Comparison of ENCODE assay signal across 9 cellular contexts in genomic region chr4:89316931-89317366, GRCh38.
DNase-seq lines count a peak whose midpoint lies in the region; ATAC-seq lines count a peak whose summit lies in the region.
"Had no signal": no experiment of that assay in that cellular context is flagged by ENCODE, and none has a peak within 500 bp of the region (broad histone marks: within the 10 kb centered on the region; RNA-seq: fewer than 3 reads in every experiment).

No MANE protein-coding gene starts in this region.

- peak overlapping the region; percentile 49 for H3K4me3 Mint-ChIP-seq in activated T-cell treated with anti-CD3 and anti-CD28 coated beads, Interleukin-2, amount 50 U/mL, for 24 hours
- H3K4me3 Mint-ChIP-seq in central memory CD8-positive, alpha-beta T cell, result peak overlapping the region; percentile 33
- no peak overlapping the region for H3K4me3 Mint-ChIP-seq in stimulated activated memory B cell treated with anti-CD40 and anti-IgM and Interleukin-4, amounts not matched to agents 10 μg/mL and 1 μg/mL and 100 μg/mL, for 72 hours

- peaks cover 44% of the 10 kb centered on the region for H3K4me1 Mint-ChIP-seq in activated T-cell treated with anti-CD3 and anti-CD28 coated beads, Interleukin-2, amount 50 U/mL, for 24 hours (ENCODE audit: low read depth)
- H3K4me1 Mint-ChIP-seq in central memory CD8-positive, alpha-beta T cell, result peaks cover 28% of the 10 kb centered on the region
- peaks cover 37% of the 10 kb centered on the region for H3K4me1 Mint-ChIP-seq in stimulated activated memory B cell treated with anti-CD40 and anti-IgM and Interleukin-4, amounts not matched to agents 10 μg/mL and 1 μg/mL and 100 μg/mL, for 72 hours

- no peak for DNase-seq in activated T-cell treated with anti-CD3 and anti-CD28 coated beads, Interleukin-2, amount 50 U/mL, for 24 hours
- no peak for DNase-seq in activated T-cell treated with anti-CD3 and anti-CD28 coated beads, Interleukin-2, amount 50 U/mL, for 48 hours
- DNase-seq in NOMO-1 (lab: John Stamatoyannopoulos, UW; ENCODE audit: unreplicated experiment in 2 of 2) (peak; percentile 66 to 93), retina (no peak)
- DNase-seq in central memory CD8-positive, alpha-beta T cell (ENCODE audit: low spot score in 2 of 2), result no peak

- H3K9me3 Mint-ChIP-seq in activated T-cell treated with anti-CD3 and anti-CD28 coated beads, Interleukin-2, amount 50 U/mL, for 24 hours, result no peaks in the 10 kb centered on the region
- no peaks in the 10 kb centered on the region for H3K9me3 Mint-ChIP-seq in central memory CD8-positive, alpha-beta T cell
- peaks cover 4% of the 10 kb centered on the region for H3K9me3 Mint-ChIP-seq in stimulated activated memory B cell treated with anti-CD40 and anti-IgM and Interleukin-4, amounts not matched to agents 10 μg/mL and 1 μg/mL and 100 μg/mL, for 72 hours

- H3K27ac Mint-ChIP-seq in activated T-cell treated with anti-CD3 and anti-CD28 coated beads, Interleukin-2, amount 50 U/mL, for 24 hours, result peak overlapping the region; percentile 94
- H3K27ac Mint-ChIP-seq in central memory CD8-positive, alpha-beta T cell (ENCODE audit: low read depth), result peak overlapping the region; percentile 94
- peak overlapping the region; percentile 79 for H3K27ac Mint-ChIP-seq in stimulated activated memory B cell treated with anti-CD40 and anti-IgM and Interleukin-4, amounts not matched to agents 10 μg/mL and 1 μg/mL and 100 μg/mL, for 72 hours

- ATAC-seq in central memory CD8-positive, alpha-beta T cell (replicated peaks; ENCODE audit: extremely low read depth, poor library complexity, severe bottlenecking), result peak; percentile 84
- ATAC-seq in stimulated activated memory B cell treated with anti-CD40 and anti-IgM and Interleukin-4, amounts not matched to agents 10 μg/mL and 1 μg/mL and 100 μg/mL, for 72 hours, result peak; percentile 90
- ATAC-seq in HG03175 (IDR thresholded peaks at IDR 0.05; ENCODE audit: unreplicated experiment), result no peak
- no peak for ATAC-seq in GM21423 (IDR thresholded peaks at IDR 0.05; ENCODE audit: unreplicated experiment)
- ATAC-seq: body of pancreas had no signal

- H3K27me3 Mint-ChIP-seq in activated T-cell treated with anti-CD3 and anti-CD28 coated beads, Interleukin-2, amount 50 U/mL, for 24 hours, result no peaks in the 10 kb centered on the region
- no peaks in the 10 kb centered on the region for H3K27me3 Mint-ChIP-seq in central memory CD8-positive, alpha-beta T cell
- no peaks in the 10 kb centered on the region for H3K27me3 Mint-ChIP-seq in stimulated activated memory B cell treated with anti-CD40 and anti-IgM and Interleukin-4, amounts not matched to agents 10 μg/mL and 1 μg/mL and 100 μg/mL, for 72 hours

- no peaks in the 10 kb centered on the region for H3K36me3 Mint-ChIP-seq in activated T-cell treated with anti-CD3 and anti-CD28 coated beads, Interleukin-2, amount 50 U/mL, for 24 hours (ENCODE audit: low read depth)
- no peaks in the 10 kb centered on the region for H3K36me3 Mint-ChIP-seq in central memory CD8-positive, alpha-beta T cell (ENCODE audit: insufficient read depth)
- no peaks in the 10 kb centered on the region for H3K36me3 Mint-ChIP-seq in stimulated activated memory B cell treated with anti-CD40 and anti-IgM and Interleukin-4, amounts not matched to agents 10 μg/mL and 1 μg/mL and 100 μg/mL, for 72 hours

Comparison
In these comparisons a context has a peak if more than half of its experiments do, and no peak if none do; other contexts are left out.
1. DNase-seq: peak in NOMO-1 (2 of 2); none in activated T-cell treated with anti-CD3 and anti-CD28 coated beads, Interleukin-2, amount 50 U/mL, for 24 hours (single experiment), activated T-cell treated with anti-CD3 and anti-CD28 coated beads, Interleukin-2, amount 50 U/mL, for 48 hours (0 of 2), central memory CD8-positive, alpha-beta T cell (0 of 2) and retina (single experiment).
2. ATAC-seq: peak in central memory CD8-positive, alpha-beta T cell (single experiment) and stimulated activated memory B cell treated with anti-CD40 and anti-IgM and Interleukin-4, amounts not matched to agents 10 μg/mL and 1 μg/mL and 100 μg/mL, for 72 hours (single experiment); none in HG03175 (single experiment) and GM21423 (single experiment).
3. Peak in every context shown above with its lines, with median percentiles within 50 percentile points of each other: H3K27ac Mint-ChIP-seq.